ENCODE assay signal across 1 cellular context in genomic region chr22:39176067-39176621, GRCh38.
TF ChIP-seq lines count a peak whose summit lies in the region.

No MANE protein-coding gene starts in this region.

TF ChIP-seq in HepG2, 621 proteins besides CTCF, POLR2A, EP300 and RAD21 (continued from another document and continues in another):
- no peak; the same call in 1 of the 2 replicates for TF ChIP-seq ZNF609 (CRISPR knock-in tag; IDR thresholded peaks at IDR 0.05; ENCODE audit: borderline replicate concordance)
- no peak for TF ChIP-seq FOSL1 (CRISPR knock-in tag; IDR thresholded peaks at IDR 0.05; ENCODE audit: borderline replicate concordance)
- no peak for TF ChIP-seq NKX3-1 (CRISPR knock-in tag; IDR thresholded peaks at IDR 0.05)
- no peak for TF ChIP-seq ARHGAP35 (CRISPR knock-in tag; IDR thresholded peaks at IDR 0.05; ENCODE audit: borderline replicate concordance)
- no peak for TF ChIP-seq ZNF362 (CRISPR knock-in tag; IDR thresholded peaks at IDR 0.05; ENCODE audit: borderline replicate concordance)
- TF ChIP-seq ZSCAN31 (CRISPR knock-in tag; IDR thresholded peaks at IDR 0.05; ENCODE audit: low read depth): 0 out of 2 replicates have a peak, but pooled peaks have one; percentile 42
- 0 out of 2 replicates have a peak, but pooled peaks have one; percentile 62 for TF ChIP-seq ZNF296 (CRISPR knock-in tag; conservative IDR thresholded peaks at IDR 0.05)
- TF ChIP-seq ZNF235 (CRISPR knock-in tag; IDR thresholded peaks at IDR 0.05; ENCODE audit: borderline replicate concordance): no peak
- TF ChIP-seq ZMAT5 (CRISPR knock-in tag; IDR thresholded peaks at IDR 0.05; ENCODE audit: borderline replicate concordance, low read depth): no peak
- no peak for TF ChIP-seq NFIB (CRISPR knock-in tag; IDR thresholded peaks at IDR 0.05; ENCODE audit: borderline replicate concordance)
- TF ChIP-seq PHF20 (CRISPR knock-in tag; IDR thresholded peaks at IDR 0.05): no peak
- no peak for TF ChIP-seq ZNF577 (CRISPR knock-in tag; IDR thresholded peaks at IDR 0.05; ENCODE audit: borderline replicate concordance, low read depth)
- TF ChIP-seq NFYB (CRISPR knock-in tag; IDR thresholded peaks at IDR 0.05): no peak
- no peak for TF ChIP-seq SNRNP70 (IDR thresholded peaks at IDR 0.05; ENCODE audit: low read depth, low read length)
- TF ChIP-seq IRF9 (CRISPR knock-in tag; IDR thresholded peaks at IDR 0.05; ENCODE audit: borderline replicate concordance): no peak
- no peak for TF ChIP-seq XRCC5 (optimal IDR thresholded peaks at IDR 0.05; ENCODE audit: low read length)
- peak; percentile 75 for TF ChIP-seq ZGPAT (CRISPR knock-in tag; IDR thresholded peaks at IDR 0.05)
- TF ChIP-seq SNAI1 (CRISPR knock-in tag; IDR thresholded peaks at IDR 0.05; ENCODE audit: borderline replicate concordance): no peak
- TF ChIP-seq PITX1 (CRISPR knock-in tag; IDR thresholded peaks at IDR 0.05): no peak
- no peak for TF ChIP-seq ZNF83 (CRISPR knock-in tag; IDR thresholded peaks at IDR 0.05; ENCODE audit: borderline replicate concordance)
- TF ChIP-seq RERE (CRISPR knock-in tag; IDR thresholded peaks at IDR 0.05; ENCODE audit: low read depth): no peak
- no peak for TF ChIP-seq FOXO4 (CRISPR knock-in tag; conservative IDR thresholded peaks at IDR 0.05)
- TF ChIP-seq GPBP1L1 (CRISPR knock-in tag; IDR thresholded peaks at IDR 0.05): no peak
- TF ChIP-seq POLR2AphosphoS2 (IDR thresholded peaks at IDR 0.05; ENCODE audit: low read depth, low read length): no peak
- TF ChIP-seq ZNF740 (CRISPR knock-in tag; IDR thresholded peaks at IDR 0.05): no peak
- no peak for TF ChIP-seq DMTF1 (CRISPR knock-in tag; IDR thresholded peaks at IDR 0.05)
- TF ChIP-seq SOX13 (IDR thresholded peaks at IDR 0.05): no peak
- TF ChIP-seq SOX13 (CRISPR knock-in tag; conservative IDR thresholded peaks at IDR 0.05 in 1 of 2, IDR thresholded peaks at IDR 0.05 in 1 of 2): peak in 1 of 2 experiments; percentile 73; a peak in 2 of 4 replicates
- no peak for TF ChIP-seq ATF1 (CRISPR knock-in tag; IDR thresholded peaks at IDR 0.05)
- TF ChIP-seq ZNF720 (CRISPR knock-in tag; IDR thresholded peaks at IDR 0.05): no peak
- no peak for TF ChIP-seq ZNF766 (CRISPR knock-in tag; IDR thresholded peaks at IDR 0.05; ENCODE audit: borderline replicate concordance)
- TF ChIP-seq ZKSCAN5 (CRISPR knock-in tag; IDR thresholded peaks at IDR 0.05): no peak
- 0 out of 2 replicates have a peak, but pooled peaks have one; percentile 25 for TF ChIP-seq SP5 (CRISPR knock-in tag; IDR thresholded peaks at IDR 0.05; ENCODE audit: borderline replicate concordance, low read depth)
- peak; percentile 58 for TF ChIP-seq SKI (IDR thresholded peaks at IDR 0.05; ENCODE audit: partially characterized antibody)
- no peak for TF ChIP-seq NFATC3 (CRISPR knock-in tag; IDR thresholded peaks at IDR 0.05)
- TF ChIP-seq JDP2 (CRISPR knock-in tag; IDR thresholded peaks at IDR 0.05; ENCODE audit: borderline replicate concordance): no peak
